2 cellular contexts compared by ENCODE assay signal in genomic region chr11:17765381-17766359, GRCh38.
TF ChIP-seq lines count a peak whose summit lies in the region.

No MANE protein-coding gene starts in this region.

TF ChIP-seq in IMR-90, 13 proteins besides CTCF, POLR2A, EP300 and RAD21:
- TF ChIP-seq RCOR1 (IDR thresholded peaks at IDR 0.05; ENCODE audit: insufficient replicate concordance, low read length) (no peak), FOS (IDR thresholded peaks at IDR 0.05; ENCODE audit: low read depth, low read length) (no peak), MAZ (IDR thresholded peaks at IDR 0.05; ENCODE audit: borderline replicate concordance, low read depth, low read length) (no peak), RFX5 (IDR thresholded peaks at IDR 0.05; ENCODE audit: low read depth, low read length) (no peak), USF2 (IDR thresholded peaks at IDR 0.05; ENCODE audit: low read depth, low read length) (no peak), MXI1 (IDR thresholded peaks at IDR 0.05; ENCODE audit: borderline replicate concordance, low read depth, low read length) (no peak), BHLHE40 (IDR thresholded peaks at IDR 0.05; ENCODE audit: low read depth, low read length) (no peak)

TF ChIP-seq in HepG2, 621 proteins besides CTCF, POLR2A, EP300 and RAD21:
- TF ChIP-seq U2AF2 (IDR thresholded peaks at IDR 0.05; ENCODE audit: low read depth, low read length), result no peak
- peak; percentile 72 for TF ChIP-seq MNT (IDR thresholded peaks at IDR 0.05)
- TF ChIP-seq ZNF784 (CRISPR knock-in tag; IDR thresholded peaks at IDR 0.05; ENCODE audit: borderline replicate concordance), result no peak
- TF ChIP-seq RFX1 (IDR thresholded peaks at IDR 0.05), result peak; percentile 71
- TF ChIP-seq ZNF276 (CRISPR knock-in tag; IDR thresholded peaks at IDR 0.05; ENCODE audit: low read depth), result no peak
- TF ChIP-seq RFX3 (CRISPR knock-in tag; IDR thresholded peaks at IDR 0.05), result peak; percentile 50
- TF ChIP-seq GMEB2 (CRISPR knock-in tag; IDR thresholded peaks at IDR 0.05; ENCODE audit: low read depth), result no peak
- no peak for TF ChIP-seq ZBED4 (CRISPR knock-in tag; IDR thresholded peaks at IDR 0.05; ENCODE audit: borderline replicate concordance)
